In genomic region chr20:35661908-35662307, GRCh38 we compare ENCODE assay signal across 9 cellular contexts. TPM values are rescaled to one million over a fixed set of nuclear protein-coding genes. Genes with fewer than 3 reads are reported as not detected.
DNase-seq lines count a peak whose midpoint lies in the region; ATAC-seq and TF ChIP-seq lines count a peak whose summit lies in the region.
"Had no signal": no experiment of that assay in that cellular context is flagged by ENCODE, and none has a peak within 500 bp of the region (broad histone marks: within the 10 kb centered on the region; RNA-seq: fewer than 3 reads in every experiment).

No MANE protein-coding gene starts in this region.

- H3K4me1 ChIP-seq in DOHH2 (ENCODE audit: control insufficient read depth, low read length) = peaks cover 65% of the 10 kb centered on the region
- peaks cover 28% of the 10 kb centered on the region for H3K4me1 ChIP-seq in OCI-LY3 (ENCODE audit: low read length)
- H3K4me1 ChIP-seq in effector memory CD4-positive, alpha-beta T cell (ENCODE audit: control insufficient read depth, insufficient read depth, low read length, poor library complexity, severe bottlenecking) = peaks cover 49% of the 10 kb centered on the region
- H3K4me1 ChIP-seq in neutrophil (ENCODE audit: control insufficient read depth in 1 of 2, insufficient read depth in 1 of 2, low read depth in 1 of 2, low read length in 1 of 2) = peaks cover 53 to 58% of the 10 kb centered on the region in 2 experiments

- no peak for DNase-seq in effector memory CD4-positive, alpha-beta T cell
- DNase-seq in nucleus accumbens (lab: John Stamatoyannopoulos, UW) (no peak), 8988T (no peak), left lobe of liver (ENCODE audit: low spot score) (no peak)
- no peak for DNase-seq in activated effector memory CD4-positive, alpha-beta T cell treated with anti-CD3 and anti-CD28 coated beads, Interleukin-2, amount 50 U/mL, for 16 hours
- DNase-seq: NCI-H526 had no signal

- H2AFZ ChIP-seq in OCI-LY3 (ENCODE audit: low read depth, low read length) = no peak overlapping the region

- H4K20me1 ChIP-seq in DOHH2 (ENCODE audit: control insufficient read depth, insufficient read depth, low read depth, low read length) (peaks cover 48% of the 10 kb centered on the region), OCI-LY3 (ENCODE audit: insufficient read depth, low read length) (peaks cover 69% of the 10 kb centered on the region)

- no peak for ATAC-seq in left lobe of liver

- 0 out of 2 replicates have a peak, but pooled peaks cover 5% of the 10 kb centered on the region for H3F3A ChIP-seq in DOHH2 (ENCODE audit: control insufficient read depth, insufficient read depth)

- H3K27ac ChIP-seq in DOHH2 (ENCODE audit: low read depth, low read length) (no peak overlapping the region), OCI-LY3 (ENCODE audit: low read length) (no peak overlapping the region), neutrophil (peak overlapping the region; percentile 97)
- peak overlapping the region; percentile 97 for H3K27ac ChIP-seq in effector memory CD4-positive, alpha-beta T cell (ENCODE audit: insufficient read depth, low read length, poor library complexity, severe bottlenecking)

- H3K9me3 ChIP-seq in DOHH2 (ENCODE audit: control insufficient read depth, insufficient read depth, low read length) (no peaks in the 10 kb centered on the region), OCI-LY3 (ENCODE audit: insufficient read depth, low read length) (no peaks in the 10 kb centered on the region), neutrophil (no peaks in the 10 kb centered on the region)
- H3K9me3 ChIP-seq in effector memory CD4-positive, alpha-beta T cell (ENCODE audit: control insufficient read depth, low read length) = no peaks in the 10 kb centered on the region

- H3K36me3 ChIP-seq in DOHH2 (ENCODE audit: control insufficient read depth, low read length) = peaks cover 64% of the 10 kb centered on the region
- peaks cover 8% of the 10 kb centered on the region for H3K36me3 ChIP-seq in OCI-LY3 (replicated peaks; ENCODE audit: low read depth, low read length)
- no peaks in the 10 kb centered on the region for H3K36me3 ChIP-seq in effector memory CD4-positive, alpha-beta T cell (ENCODE audit: control insufficient read depth, insufficient read depth, low read length)
- H3K36me3 ChIP-seq in neutrophil = no peaks in the 10 kb centered on the region

- H3K4me3 ChIP-seq in DOHH2 (ENCODE audit: low read length) = peak overlapping the region; percentile 78
- H3K4me3 ChIP-seq in OCI-LY3 (ENCODE audit: low read length) = peak overlapping the region; percentile 86
- H3K4me3 ChIP-seq in effector memory CD4-positive, alpha-beta T cell (ENCODE audit: insufficient read depth, low read depth, low read length, poor library complexity, severe bottlenecking) = peak overlapping the region; percentile 8
- H3K4me3 ChIP-seq in neutrophil (ENCODE audit: low read depth in 1 of 2, low read length in 1 of 2) = no peak overlapping the region

- H3K4me2 ChIP-seq in DOHH2 (ENCODE audit: low read length) (peak overlapping the region; percentile 99), OCI-LY3 (ENCODE audit: low read length) (peak overlapping the region; percentile 92)

- H3K9me2 ChIP-seq in DOHH2 (replicated peaks; ENCODE audit: control insufficient read depth, low read length) = no peaks in the 10 kb centered on the region

- H3K79me2 ChIP-seq in DOHH2 (ENCODE audit: control insufficient read depth, low read length) (peaks cover 83% of the 10 kb centered on the region), OCI-LY3 (ENCODE audit: low read length) (peaks cover 83% of the 10 kb centered on the region)

- no peak overlapping the region for H3K9ac ChIP-seq in OCI-LY3 (ENCODE audit: low read length)

- H3K27me3 ChIP-seq in DOHH2 (ENCODE audit: control insufficient read depth, low read length) = no peaks in the 10 kb centered on the region
- no peaks in the 10 kb centered on the region for H3K27me3 ChIP-seq in OCI-LY3 (ENCODE audit: low read depth, low read length)
- no peaks in the 10 kb centered on the region for H3K27me3 ChIP-seq in effector memory CD4-positive, alpha-beta T cell (replicated peaks; ENCODE audit: control insufficient read depth, insufficient read depth, low read length, poor library complexity, severe bottlenecking)
- no peaks in the 10 kb centered on the region for H3K27me3 ChIP-seq in neutrophil

- TF ChIP-seq CTCF in DOHH2 (IDR thresholded peaks at IDR 0.05; ENCODE audit: low read depth, low read length, poor library complexity, severe bottlenecking) (no peak), OCI-LY3 (IDR thresholded peaks at IDR 0.05; ENCODE audit: low read depth, low read length) (no peak), neutrophil (IDR thresholded peaks at IDR 0.05) (no peak)

RNA-seq across cellular contexts. Expression of gene CPNE1, which starts 2.8 kb away (rescaled TPM):
- 42.3 TPM for total RNA-seq in left lobe of liver

RNA-seq across cellular contexts. Expression of gene RBM12, which starts 2.8 kb away (rescaled TPM):
- total RNA-seq in left lobe of liver = 19.3 TPM

RNA-seq across cellular contexts. Expression of gene NFS1, which starts 37.2 kb away (rescaled TPM):
- 60.9 TPM for total RNA-seq in left lobe of liver

RNA-seq across cellular contexts. Expression of gene ROMO1, which starts 37.3 kb away (rescaled TPM):
- total RNA-seq in left lobe of liver = 103 TPM

RNA-seq across cellular contexts. Expression of gene SPAG4, which starts 46.3 kb away (rescaled TPM):
- 4.7 TPM for total RNA-seq in left lobe of liver

Comparison
In these comparisons a context has a peak if more than half of its experiments do, and no peak if none do; other contexts are left out.
1. H3K27ac ChIP-seq: peak in effector memory CD4-positive, alpha-beta T cell (single experiment) and neutrophil (single experiment); none in DOHH2 (single experiment) and OCI-LY3 (single experiment).
2. H3K4me3 ChIP-seq: peak in DOHH2 (single experiment), OCI-LY3 (single experiment) and effector memory CD4-positive, alpha-beta T cell (single experiment); none in neutrophil (0 of 2).